Comparison of ENCODE assay signal across 10 cellular contexts in genomic region chr13:29934531-29935308, GRCh38.
A peak's percentile ranks its signal among the peaks of the same experiment; 100 is the strongest.
DNase-seq lines count a peak whose midpoint lies in the region; ATAC-seq lines count a peak whose summit lies in the region.
"Had no signal": no experiment of that assay in that cellular context is flagged by ENCODE, and none has a peak within 500 bp of the region (broad histone marks: within the 10 kb centered on the region; RNA-seq: fewer than 3 reads in every experiment).

No MANE protein-coding gene starts in this region.

- POLR2A ChIA-PET in activated CD4-positive, alpha-beta memory T cell treated with anti-CD3 and anti-CD28 coated beads, Interleukin-2, amount 10 ng/mL, durations not matched to agents 7 days and 5 days (lab: Charles Lee) = interaction anchor here (0.6 to 5.4 kb wide), 20 partner anchors 10 to 531 kb away, joined by 3 to 103 read pairs (median 7); partner anchors contain the start of genes HMGB1, KATNAL1 and UBL3

- H3K27me3 Mint-ChIP-seq in activated CD4-positive, alpha-beta memory T cell treated with anti-CD3 and anti-CD28 coated beads, Interleukin-2, amount 10 ng/mL, durations not matched to agents 7 days and 5 days = no peaks in the 10 kb centered on the region

- peak overlapping the region; percentile 86 for H3K4me3 Mint-ChIP-seq in activated CD4-positive, alpha-beta memory T cell treated with anti-CD3 and anti-CD28 coated beads, Interleukin-2, amount 10 ng/mL, durations not matched to agents 7 days and 5 days

- no peaks in the 10 kb centered on the region for H3K9me3 Mint-ChIP-seq in activated CD4-positive, alpha-beta memory T cell treated with anti-CD3 and anti-CD28 coated beads, Interleukin-2, amount 10 ng/mL, durations not matched to agents 7 days and 5 days

- intact Hi-C loops in left colon (cut with DNase I, micrococcal nuclease) = no loop called here

- ATAC-seq in left colon (peak; percentile 62), HG02981 (IDR thresholded peaks at IDR 0.05; ENCODE audit: unreplicated experiment) (no peak), HG02571 (IDR thresholded peaks at IDR 0.05; ENCODE audit: unreplicated experiment) (no peak)

- peak; percentile 4 to 60 for DNase-seq in NCI-H187 (lab: John Stamatoyannopoulos, UW)
- no peak for DNase-seq in NCI-H187 treated with DMSO at 0.1 percent for 48 hours (lab: John Stamatoyannopoulos, UW)
- DNase-seq in DMS79 treated with DMSO at 0.1 percent for 48 hours (lab: John Stamatoyannopoulos, UW) = peak; percentile 45
- DNase-seq in activated CD4-positive, alpha-beta memory T cell treated with anti-CD3 and anti-CD28 coated beads, Interleukin-2, amount 10 ng/mL, durations not matched to agents 7 days and 5 days = peak; percentile 46
- no peak for DNase-seq in left colon
- DNase-seq in cerebellar nuclear complex (lab: John Stamatoyannopoulos, UW) = no peak
- DNase-seq: NCI-H2029 treated with DMSO at 0.1 percent for 48 hours, WERI-Rb-1 had no signal

- peak overlapping the region; percentile 95 for H3K27ac Mint-ChIP-seq in activated CD4-positive, alpha-beta memory T cell treated with anti-CD3 and anti-CD28 coated beads, Interleukin-2, amount 10 ng/mL, durations not matched to agents 7 days and 5 days

- peaks cover 55% of the 10 kb centered on the region for H3K4me1 Mint-ChIP-seq in activated CD4-positive, alpha-beta memory T cell treated with anti-CD3 and anti-CD28 coated beads, Interleukin-2, amount 10 ng/mL, durations not matched to agents 7 days and 5 days

- H3K36me3 Mint-ChIP-seq in activated CD4-positive, alpha-beta memory T cell treated with anti-CD3 and anti-CD28 coated beads, Interleukin-2, amount 10 ng/mL, durations not matched to agents 7 days and 5 days (ENCODE audit: low read depth) = peaks cover 11% of the 10 kb centered on the region

- CTCF ChIA-PET in activated CD4-positive, alpha-beta memory T cell treated with anti-CD3 and anti-CD28 coated beads, Interleukin-2, amount 10 ng/mL, durations not matched to agents 7 days and 5 days (lab: Charles Lee) = interaction anchor here (0.6 to 8.0 kb wide), 14 partner anchors 11 to 198 kb away, joined by 3 to 118 read pairs (median 6); partner anchors contain the start of gene UBL3

Comparison
In these comparisons a context has a peak if more than half of its experiments do, and no peak if none do; other contexts are left out.
1. DNase-seq: peak in NCI-H187 (2 of 2), DMS79 treated with DMSO at 0.1 percent for 48 hours (single experiment) and activated CD4-positive, alpha-beta memory T cell treated with anti-CD3 and anti-CD28 coated beads, Interleukin-2, amount 10 ng/mL, durations not matched to agents 7 days and 5 days (single experiment); none in NCI-H187 treated with DMSO at 0.1 percent for 48 hours (single experiment), left colon (0 of 2) and cerebellar nuclear complex (0 of 2).